13 cellular contexts compared by ENCODE assay signal in genomic region chr10:91194497-91195179, GRCh38. TPM values are rescaled to one million over a fixed set of nuclear protein-coding genes. Genes with fewer than 3 reads are reported as not detected.
DNase-seq lines count a peak whose midpoint lies in the region; ATAC-seq and TF ChIP-seq lines count a peak whose summit lies in the region.
"Had no signal": no experiment of that assay in that cellular context is flagged by ENCODE, and none has a peak within 500 bp of the region (broad histone marks: within the 10 kb centered on the region; RNA-seq: fewer than 3 reads in every experiment).

No MANE protein-coding gene starts in this region.

- H3K27ac Mint-ChIP-seq in CD4-positive, alpha-beta memory T cell, result peak overlapping the region; percentile 6 to 85 (median 48)
- peak overlapping the region; percentile 56 for H3K27ac Mint-ChIP-seq in HFFc6
- peak overlapping the region; percentile 54 for H3K27ac Mint-ChIP-seq in activated naive CD8-positive, alpha-beta T cell
- H3K27ac Mint-ChIP-seq: mesothelial cell of epicardium had no signal

- TF ChIP-seq CTCF in HFFc6 (IDR thresholded peaks at IDR 0.05) (no peak), left lung (IDR thresholded peaks at IDR 0.05) (no peak), upper lobe of left lung (IDR thresholded peaks at IDR 0.05) (no peak), ovary (IDR thresholded peaks at IDR 0.05) (no peak)

- POLR2A ChIA-PET in CD4-positive, alpha-beta memory T cell (lab: Charles Lee; ENCODE audit: partially characterized antibody), result interaction anchor here (0.7 to 3.1 kb wide), 2 partner anchors 23 to 31 kb away, joined by 3 to 8 read pairs; no protein-coding TSS in a partner anchor

- no peaks in the 10 kb centered on the region for H3K27me3 ChIP-seq in CD4-positive, alpha-beta memory T cell (ENCODE audit: insufficient read depth, low read length)
- H3K27me3 ChIP-seq in left lung (no peaks in the 10 kb centered on the region), upper lobe of left lung (no peaks in the 10 kb centered on the region), ovary (no peaks in the 10 kb centered on the region)
- H3K27me3 ChIP-seq: heart left ventricle had no signal

- no peak for TF ChIP-seq EP300 in upper lobe of left lung (IDR thresholded peaks at IDR 0.05)
- TF ChIP-seq EP300 in ovary (IDR thresholded peaks at IDR 0.05), result no peak

- no peak for TF ChIP-seq POLR2A in upper lobe of left lung (IDR thresholded peaks at IDR 0.05)
- TF ChIP-seq POLR2A in ovary (IDR thresholded peaks at IDR 0.05), result no peak

- H3K4me1 ChIP-seq in CD4-positive, alpha-beta memory T cell (ENCODE audit: insufficient read depth, low read length), result peaks cover 76% of the 10 kb centered on the region
- H3K4me1 ChIP-seq in left lung (peaks cover 3 to 21% of the 10 kb centered on the region in 2 donors), upper lobe of left lung (peaks cover 16 to 23% (median 20%) of the 10 kb centered on the region in 4 donors), ovary (ENCODE audit: insufficient read depth) (peaks cover 12% of the 10 kb centered on the region)

- 81 to 87% methylated on average over 2 of the region's 2 CpGs for WGBS in upper lobe of left lung, 2 donors
- WGBS in ovary, 3 donors, result 86 to 93% (median 86%) methylated on average over 2 of the region's 2 CpGs

- CTCF ChIA-PET in CD4-positive, alpha-beta memory T cell (lab: Charles Lee; ENCODE audit: partially characterized antibody), result no interaction called here

- H3K4me1 Mint-ChIP-seq in CD4-positive, alpha-beta memory T cell, result peaks cover 65 to 90% (median 80%) of the 10 kb centered on the region in 4 donors
- H3K4me1 Mint-ChIP-seq in HFFc6 (ENCODE audit: low read depth), result peaks cover 54% of the 10 kb centered on the region
- peaks cover 85% of the 10 kb centered on the region for H3K4me1 Mint-ChIP-seq in activated naive CD8-positive, alpha-beta T cell (ENCODE audit: low read depth)

- no peaks in the 10 kb centered on the region for H3K27me3 Mint-ChIP-seq in CD4-positive, alpha-beta memory T cell
- no peaks in the 10 kb centered on the region for H3K27me3 Mint-ChIP-seq in HFFc6 (ENCODE audit: insufficient read depth)
- H3K27me3 Mint-ChIP-seq in activated naive CD8-positive, alpha-beta T cell, result no peaks in the 10 kb centered on the region

- ATAC-seq in left lung (peak; percentile 14), upper lobe of left lung (ENCODE audit: low FRiP score in 2 of 2) (no peak), GM19324 (IDR thresholded peaks at IDR 0.05; ENCODE audit: low FRiP score, unreplicated experiment) (no peak), GM18870 (IDR thresholded peaks at IDR 0.05; ENCODE audit: unreplicated experiment) (no peak)
- ATAC-seq: heart left ventricle, sciatic nerve had no signal

- peaks cover 6 to 12% of the 10 kb centered on the region in 2 donors for H3K36me3 Mint-ChIP-seq in CD4-positive, alpha-beta memory T cell
- peaks cover 16% of the 10 kb centered on the region for H3K36me3 Mint-ChIP-seq in HFFc6 (ENCODE audit: low read depth)
- peaks cover 18% of the 10 kb centered on the region for H3K36me3 Mint-ChIP-seq in activated naive CD8-positive, alpha-beta T cell
- H3K36me3 Mint-ChIP-seq: mesothelial cell of epicardium had no signal

- H3K9me3 Mint-ChIP-seq in CD4-positive, alpha-beta memory T cell, result peaks cover 0 to 4% (median 0%) of the 10 kb centered on the region in 8 donors
- no peaks in the 10 kb centered on the region for H3K9me3 Mint-ChIP-seq in HFFc6
- no peaks in the 10 kb centered on the region for H3K9me3 Mint-ChIP-seq in activated naive CD8-positive, alpha-beta T cell (ENCODE audit: low read depth)
- H3K9me3 Mint-ChIP-seq: mesothelial cell of epicardium had no signal

- H3K4me3 ChIP-seq in CD4-positive, alpha-beta memory T cell (ENCODE audit: low read length in 2 of 2), result no peak overlapping the region
- H3K4me3 ChIP-seq in left lung (no peak overlapping the region), upper lobe of left lung (no peak overlapping the region), ovary (no peak overlapping the region)
- H3K4me3 ChIP-seq: heart left ventricle had no signal

- intact Hi-C loops in CD4-positive, alpha-beta memory T cell (cut with micrococcal nuclease), result no loop called here
- intact Hi-C loops in left lung (cut with DNase I), result no loop called here
- intact Hi-C loops in ovary (cut with DNase I), result no loop called here

- H3K4me3 Mint-ChIP-seq in CD4-positive, alpha-beta memory T cell, result peak overlapping the region in 4 of 8 donors; percentile 1 to 9 (median 6)
- peak overlapping the region; percentile 2; the same call in 1 of the 2 replicates for H3K4me3 Mint-ChIP-seq in HFFc6
- H3K4me3 Mint-ChIP-seq in activated naive CD8-positive, alpha-beta T cell, result peak overlapping the region; percentile 2
- H3K4me3 Mint-ChIP-seq: mesothelial cell of epicardium had no signal

- no peak overlapping the region for H3K27ac ChIP-seq in CD4-positive, alpha-beta memory T cell (ENCODE audit: low read depth, low read length)
- H3K27ac ChIP-seq in left lung, result no peak overlapping the region
- no peak overlapping the region for H3K27ac ChIP-seq in upper lobe of left lung
- no peak overlapping the region for H3K27ac ChIP-seq in ovary

- H3K36me3 ChIP-seq in CD4-positive, alpha-beta memory T cell (ENCODE audit: insufficient read depth, low read length), result no peaks in the 10 kb centered on the region
- H3K36me3 ChIP-seq in left lung, result no peaks in the 10 kb centered on the region
- H3K36me3 ChIP-seq in upper lobe of left lung, result no peaks in the 10 kb centered on the region
- H3K36me3 ChIP-seq in ovary, result no peaks in the 10 kb centered on the region
- H3K36me3 ChIP-seq: heart left ventricle had no signal

- no peak for DNase-seq in CD4-positive, alpha-beta memory T cell
- DNase-seq in HFFc6 (peak; percentile 49), left lung (no peak), upper lobe of left lung (no peak), ovary (no peak)
- DNase-seq: activated CD4-positive, alpha-beta T cell treated with anti-CD3 and anti-CD28 coated beads, Interleukin-2, amount 50 U/mL, for 4 hours; heart left ventricle; SHP77 had no signal

- H3K9me3 ChIP-seq in CD4-positive, alpha-beta memory T cell (ENCODE audit: control insufficient read depth in 1 of 2, low read length in 2 of 2), result no peaks in the 10 kb centered on the region
- no peaks in the 10 kb centered on the region for H3K9me3 ChIP-seq in left lung
- H3K9me3 ChIP-seq in upper lobe of left lung, result no peaks in the 10 kb centered on the region
- H3K9me3 ChIP-seq in ovary, result no peaks in the 10 kb centered on the region
- H3K9me3 ChIP-seq: heart left ventricle had no signal

RNA-seq across cellular contexts. Expression of gene PCGF5, which starts 25.8 kb away (rescaled TPM):
- 10 to 100 TPM; 51.0 to 52.9 TPM for total RNA-seq in CD4-positive, alpha-beta memory T cell
- polyA plus RNA-seq in CD4-positive, alpha-beta memory T cell, result 10 to 100 TPM; 81.5 to 84.2 TPM
- total RNA-seq in HFFc6 (2021; fragmentation: NEBNext Ultra II Directional; extraction: Animal tissue kit (Norgen Biotek cat#: 25700)), result 10 to 100 TPM; 23.5 to 36.9 (median 29.6) TPM
- total RNA-seq in left lung (10 to 100 TPM; 33.3 to 47.2 TPM), upper lobe of left lung (10 to 100 TPM; 20.9 to 66.6 (median 37.4) TPM), ovary (10 to 100 TPM; 32.0 to 49.0 (median 37.9) TPM)
- 10 to 100 TPM; 13.1 to 28.1 TPM for polyA plus RNA-seq in ovary
